ENCODE assay signal across 15 cellular contexts in the genomic region with DNA sequence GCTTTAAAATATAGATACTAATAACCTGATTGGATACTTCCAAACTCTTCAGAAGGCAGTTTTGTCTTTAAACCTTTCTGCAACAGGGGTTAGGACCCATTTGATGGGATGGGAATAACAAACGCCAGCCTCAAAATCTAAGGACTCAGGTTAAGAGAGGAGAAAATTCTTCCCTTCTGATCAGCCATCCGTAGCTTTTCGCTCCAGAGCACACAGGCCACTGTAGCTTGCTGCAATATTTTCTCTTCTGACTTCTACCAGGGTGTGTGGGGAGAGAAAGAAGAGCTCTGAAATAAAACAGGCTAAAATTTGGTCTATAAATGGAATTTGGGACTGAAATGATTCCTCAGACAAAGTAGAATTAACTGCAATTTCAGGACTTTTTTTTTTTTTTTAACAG.
"Had no signal": no experiment of that assay in that cellular context is flagged by ENCODE, and none has a peak within 500 bp of the region (broad histone marks: within the 10 kb centered on the region; RNA-seq: fewer than 3 reads in every experiment).

No MANE protein-coding gene starts in this region.

- H3K4me3 ChIP-seq: body of pancreas, left ventricle myocardium inferior, ovary, right lobe of liver had no signal

- ATAC-seq: activated CD8-positive, alpha-beta T cell treated with anti-CD3 and anti-CD28 coated beads for 36 hours; body of pancreas; effector memory CD8-positive, alpha-beta T cell had no signal

- H3K27ac ChIP-seq: body of pancreas, ovary, right lobe of liver had no signal

- DNase-seq: activated CD4-positive, alpha-beta T cell treated with anti-CD3 and anti-CD28 coated beads, Interleukin-2, amount 10 ng/mL, durations not matched to agents 24 days and 14 days; activated CD8-positive, alpha-beta T cell treated with anti-CD3 and anti-CD28 coated beads for 36 hours; activated naive CD4-positive, alpha-beta T cell treated with anti-CD3 and anti-CD28 coated beads for 36 hours; activated T-cell treated with anti-CD3 and anti-CD28 coated beads, Interleukin-2, amount 50 U/mL, for 24 hours; body of pancreas; caudate nucleus; effector memory CD8-positive, alpha-beta T cell; left ventricle myocardium inferior; mammary epithelial cell; ovary; right lobe of liver; small intestine; stimulated activated CD4-positive, alpha-beta T cell treated with anti-CD3 and anti-CD28 coated beads, Interleukin-15, amount 100 ng/mL, for 24 hours; stimulated activated CD4-positive, alpha-beta T cell treated with anti-CD3 and anti-CD28 coated beads, Interleukin-4, amount 100 ng/mL, for 1 hour; T1000 had no signal

- H3K27ac Mint-ChIP-seq: activated CD4-positive, alpha-beta T cell treated with anti-CD3 and anti-CD28 coated beads, Interleukin-2, amount 10 ng/mL, durations not matched to agents 24 days and 14 days; activated CD8-positive, alpha-beta T cell treated with anti-CD3 and anti-CD28 coated beads for 36 hours; activated naive CD4-positive, alpha-beta T cell treated with anti-CD3 and anti-CD28 coated beads for 36 hours; activated T-cell treated with anti-CD3 and anti-CD28 coated beads, Interleukin-2, amount 50 U/mL, for 24 hours; effector memory CD8-positive, alpha-beta T cell had no signal

- FAIRE-seq: small intestine had no signal

- H3K9me3 ChIP-seq: body of pancreas, left ventricle myocardium inferior, ovary, right lobe of liver had no signal

- H3K27me3 ChIP-seq: body of pancreas, ovary, right lobe of liver had no signal

- H3K9me3 Mint-ChIP-seq: activated CD4-positive, alpha-beta T cell treated with anti-CD3 and anti-CD28 coated beads, Interleukin-2, amount 10 ng/mL, durations not matched to agents 24 days and 14 days; activated CD8-positive, alpha-beta T cell treated with anti-CD3 and anti-CD28 coated beads for 36 hours; activated naive CD4-positive, alpha-beta T cell treated with anti-CD3 and anti-CD28 coated beads for 36 hours; activated T-cell treated with anti-CD3 and anti-CD28 coated beads, Interleukin-2, amount 50 U/mL, for 24 hours; effector memory CD8-positive, alpha-beta T cell had no signal

- H3K4me3 Mint-ChIP-seq: activated CD4-positive, alpha-beta T cell treated with anti-CD3 and anti-CD28 coated beads, Interleukin-2, amount 10 ng/mL, durations not matched to agents 24 days and 14 days; activated CD8-positive, alpha-beta T cell treated with anti-CD3 and anti-CD28 coated beads for 36 hours; activated naive CD4-positive, alpha-beta T cell treated with anti-CD3 and anti-CD28 coated beads for 36 hours; activated T-cell treated with anti-CD3 and anti-CD28 coated beads, Interleukin-2, amount 50 U/mL, for 24 hours; effector memory CD8-positive, alpha-beta T cell had no signal

- H3K36me3 ChIP-seq: ovary, right lobe of liver had no signal
